Comparison of ENCODE assay signal across 1 cellular context in the genomic region with DNA sequence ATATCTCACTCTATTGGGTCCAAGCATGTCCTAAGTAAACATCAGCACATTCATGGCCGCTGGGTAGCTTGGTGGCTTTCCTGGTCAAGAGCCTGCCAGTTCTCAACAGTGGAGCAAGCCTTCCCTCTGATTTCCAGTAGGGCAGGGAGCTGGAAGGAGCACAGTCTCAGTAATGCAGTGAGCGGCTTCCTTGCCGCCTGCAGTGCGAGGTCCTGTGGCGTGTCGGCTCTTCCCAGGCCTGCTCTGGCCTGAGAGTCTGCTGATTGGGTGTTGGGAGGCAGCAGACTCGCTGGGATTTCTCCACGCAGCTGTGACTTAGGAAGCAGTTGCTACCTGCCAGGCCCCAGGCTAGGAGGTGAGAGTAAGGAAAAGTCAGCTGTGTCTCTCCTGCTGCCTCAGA.
TF ChIP-seq lines count a peak whose summit lies in the region.

No MANE protein-coding gene starts in this region.

TF ChIP-seq in K562, 482 proteins besides CTCF, POLR2A, EP300 and RAD21:
- no peak for TF ChIP-seq ZNF561 (CRISPR knock-in tag; conservative IDR thresholded peaks at IDR 0.05)
- TF ChIP-seq, protein P1, sequence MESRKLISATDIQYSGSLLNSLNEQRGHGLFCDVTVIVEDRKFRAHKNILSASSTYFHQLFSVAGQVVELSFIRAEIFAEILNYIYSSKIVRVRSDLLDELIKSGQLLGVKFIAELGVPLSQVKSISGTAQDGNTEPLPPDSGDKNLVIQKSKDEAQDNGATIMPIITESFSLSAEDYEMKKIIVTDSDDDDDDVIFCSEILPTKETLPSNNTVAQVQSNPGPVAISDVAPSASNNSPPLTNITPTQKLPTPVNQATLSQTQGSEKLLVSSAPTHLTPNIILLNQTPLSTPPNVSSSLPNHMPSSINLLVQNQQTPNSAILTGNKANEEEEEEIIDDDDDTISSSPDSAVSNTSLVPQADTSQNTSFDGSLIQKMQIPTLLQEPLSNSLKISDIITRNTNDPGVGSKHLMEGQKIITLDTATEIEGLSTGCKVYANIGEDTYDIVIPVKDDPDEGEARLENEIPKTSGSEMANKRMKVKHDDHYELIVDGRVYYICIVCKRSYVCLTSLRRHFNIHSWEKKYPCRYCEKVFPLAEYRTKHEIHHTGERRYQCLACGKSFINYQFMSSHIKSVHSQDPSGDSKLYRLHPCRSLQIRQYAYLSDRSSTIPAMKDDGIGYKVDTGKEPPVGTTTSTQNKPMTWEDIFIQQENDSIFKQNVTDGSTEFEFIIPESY (CRISPR knock-in tag; IDR thresholded peaks at IDR 0.05): peak; percentile 50; the same call in 1 of the 2 replicates
